In the genomic region with DNA sequence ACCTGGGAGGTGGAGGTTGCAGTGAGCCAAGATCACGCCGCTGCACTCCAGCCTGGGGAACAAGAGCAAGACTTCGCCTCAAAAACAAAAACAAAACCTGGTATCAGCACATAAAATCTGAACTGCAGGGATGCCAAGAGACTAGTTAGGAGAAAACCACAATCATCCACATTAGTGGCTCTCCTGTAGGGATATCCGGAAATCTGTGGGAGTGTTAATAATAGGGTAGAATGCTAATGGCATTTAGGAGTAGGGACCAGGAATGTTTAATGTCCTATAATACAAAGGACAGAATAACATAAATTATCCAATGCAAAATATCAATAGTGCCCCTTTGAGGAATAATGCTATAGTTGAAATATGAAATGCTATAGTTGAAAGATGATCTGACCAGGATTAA, we compare ENCODE assay signal across 23 cellular contexts.
"Had no signal": no experiment of that assay in that cellular context is flagged by ENCODE, and none has a peak within 500 bp of the region (broad histone marks: within the 10 kb centered on the region; RNA-seq: fewer than 3 reads in every experiment).

No MANE protein-coding gene starts in this region.

- H3K27me3 Mint-ChIP-seq: activated B cell treated with CpG ODN at 0.5 μM for 24 hours; activated CD4-positive, alpha-beta T cell treated with anti-CD3 and anti-CD28 coated beads for 36 hours; dendritic cell treated with granulocyte-macrophage colony-stimulating factor and Interleukin-4, amounts not matched to agents 40 ng/mL and 50 ng/mL, for 4 days; naive thymus-derived CD8-positive, alpha-beta T cell; progenitor cell of endocrine pancreas; stimulated activated memory B cell treated with anti-CD40 and anti-IgM and Interleukin-4, amounts not matched to agents 10 μg/mL and 1 μg/mL and 100 μg/mL, for 72 hours had no signal

- H3K4me1 Mint-ChIP-seq: activated B cell treated with CpG ODN at 0.5 μM for 24 hours had no signal

- ATAC-seq: activated CD4-positive, alpha-beta T cell treated with anti-CD3 and anti-CD28 coated beads for 36 hours; body of pancreas; foreskin keratinocyte; left lobe of liver; lower lobe of right lung; naive thymus-derived CD8-positive, alpha-beta T cell; stimulated activated memory B cell treated with anti-CD40 and anti-IgM and Interleukin-4, amounts not matched to agents 10 μg/mL and 1 μg/mL and 100 μg/mL, for 72 hours had no signal

- FAIRE-seq: kidney had no signal

- DNase-seq: activated B cell treated with CpG ODN at 0.5 μM for 24 hours; activated CD4-positive, alpha-beta T cell treated with anti-CD3 and anti-CD28 coated beads for 36 hours; activated CD4-positive, alpha-beta T cell treated with anti-CD3 and anti-CD28 coated beads, Interleukin-2, amount 50 U/mL, for 4 hours; activated CD8-positive, alpha-beta memory T cell treated with anti-CD3 and anti-CD28 coated beads, Interleukin-2, amount 50 U/mL, for 48 hours; activated gamma-delta T cell; amygdala; body of pancreas; effector CD4-positive, alpha-beta T cell; foreskin keratinocyte; kidney; lower lobe of right lung; naive thymus-derived CD8-positive, alpha-beta T cell; retina; sigmoid colon; stimulated activated CD4-positive, alpha-beta T cell treated with anti-CD3 and anti-CD28 coated beads, Interleukin-15, amount 100 ng/mL, for 24 hours; stomach; T1000; uterus had no signal

- H3K9me3 Mint-ChIP-seq: activated B cell treated with CpG ODN at 0.5 μM for 24 hours; activated T-helper 1 cell treated with anti-CD3 and anti-CD28 coated beads, Interleukin-12 subunit alpha, Interleukin-12 subunit beta, Interleukin-2, Interleukin-4 antibody, amounts not matched to agents 30 ng/mL and 10 ng/mL and 1 ng/mL, durations not matched to agents 14 hours and 24 hours and 36 hours; dendritic cell treated with granulocyte-macrophage colony-stimulating factor and Interleukin-4, amounts not matched to agents 40 ng/mL and 50 ng/mL, for 4 days; naive thymus-derived CD8-positive, alpha-beta T cell; stimulated activated memory B cell treated with anti-CD40 and anti-IgM and Interleukin-4, amounts not matched to agents 10 μg/mL and 1 μg/mL and 100 μg/mL, for 72 hours had no signal

- H3K4me3 Mint-ChIP-seq: activated B cell treated with CpG ODN at 0.5 μM for 24 hours; activated CD4-positive, alpha-beta T cell treated with anti-CD3 and anti-CD28 coated beads for 36 hours; activated T-helper 1 cell treated with anti-CD3 and anti-CD28 coated beads, Interleukin-12 subunit alpha, Interleukin-12 subunit beta, Interleukin-2, Interleukin-4 antibody, amounts not matched to agents 30 ng/mL and 10 ng/mL and 1 ng/mL, durations not matched to agents 14 hours and 24 hours and 36 hours; dendritic cell treated with granulocyte-macrophage colony-stimulating factor and Interleukin-4, amounts not matched to agents 40 ng/mL and 50 ng/mL, for 4 days; naive thymus-derived CD8-positive, alpha-beta T cell; stimulated activated memory B cell treated with anti-CD40 and anti-IgM and Interleukin-4, amounts not matched to agents 10 μg/mL and 1 μg/mL and 100 μg/mL, for 72 hours had no signal

- H3K27ac Mint-ChIP-seq: activated B cell treated with CpG ODN at 0.5 μM for 24 hours; activated CD4-positive, alpha-beta T cell treated with anti-CD3 and anti-CD28 coated beads for 36 hours; activated T-helper 1 cell treated with anti-CD3 and anti-CD28 coated beads, Interleukin-12 subunit alpha, Interleukin-12 subunit beta, Interleukin-2, Interleukin-4 antibody, amounts not matched to agents 30 ng/mL and 10 ng/mL and 1 ng/mL, durations not matched to agents 14 hours and 24 hours and 36 hours; stimulated activated memory B cell treated with anti-CD40 and anti-IgM and Interleukin-4, amounts not matched to agents 10 μg/mL and 1 μg/mL and 100 μg/mL, for 72 hours had no signal
